In genomic region chr16:85313541-85314208, GRCh38 we compare ENCODE assay signal across 14 cellular contexts.
DNase-seq lines count a peak whose midpoint lies in the region; ATAC-seq and TF ChIP-seq lines count a peak whose summit lies in the region.
"Had no signal": no experiment of that assay in that cellular context is flagged by ENCODE, and none has a peak within 500 bp of the region (broad histone marks: within the 10 kb centered on the region; RNA-seq: fewer than 3 reads in every experiment).

No MANE protein-coding gene starts in this region.

- no peak overlapping the region for H3K4me3 ChIP-seq in Panc1 (ENCODE audit: low read depth in 2 of 2, low read length in 2 of 2)
- no peak overlapping the region for H3K4me3 ChIP-seq in skeletal muscle tissue (ENCODE audit: low read length in 3 of 3)
- H3K4me3 ChIP-seq: pancreas, SK-N-MC had no signal

- ATAC-seq in Panc1: no peak
- no peak for ATAC-seq in activated CD4-positive, alpha-beta T cell treated with anti-CD3 and anti-CD28 coated beads for 36 hours
- no peak for ATAC-seq in GM18505 (IDR thresholded peaks at IDR 0.05; ENCODE audit: unreplicated experiment)
- no peak for ATAC-seq in HG02970 (IDR thresholded peaks at IDR 0.05; ENCODE audit: low FRiP score, unreplicated experiment)
- ATAC-seq in natural killer cell: no peak
- ATAC-seq: pancreas had no signal

- H3K27me3 Mint-ChIP-seq in activated CD4-positive, alpha-beta T cell treated with anti-CD3 and anti-CD28 coated beads for 36 hours: no peaks in the 10 kb centered on the region
- H3K27me3 Mint-ChIP-seq in natural killer cell (ENCODE audit: low read depth in 2 of 2): peaks cover 9 to 17% of the 10 kb centered on the region in 2 donors
- H3K27me3 Mint-ChIP-seq: activated naive CD8-positive, alpha-beta T cell had no signal

- H3K9ac ChIP-seq in skeletal muscle tissue (ENCODE audit: low read depth in 1 of 3, low read length in 3 of 3): peak overlapping the region in 2 of 3 donors; percentile 57 to 68

- TF ChIP-seq CTCF in Panc1 (IDR thresholded peaks at IDR 0.05): no peak
- TF ChIP-seq CTCF in natural killer cell (IDR thresholded peaks at IDR 0.05): no peak

- H3K27ac ChIP-seq in Panc1 (ENCODE audit: low read length): peak overlapping the region; percentile 69
- peak overlapping the region; percentile 40 for H3K27ac ChIP-seq in skeletal muscle tissue (ENCODE audit: low read depth, low read length)
- H3K27ac ChIP-seq: HL-60, pancreas, SK-N-MC had no signal

- H3K4me1 ChIP-seq in Panc1 (ENCODE audit: control insufficient read depth, insufficient read depth, low read length): peaks cover 47% of the 10 kb centered on the region
- peaks cover 64 to 86% (median 77%) of the 10 kb centered on the region in 3 donors for H3K4me1 ChIP-seq in skeletal muscle tissue (ENCODE audit: control insufficient read depth in 3 of 3, insufficient read depth in 3 of 3, low read length in 3 of 3)

- TF ChIP-seq POLR2A in GM18505 (IDR thresholded peaks at IDR 0.05; ENCODE audit: borderline replicate concordance, extremely low read depth, insufficient read depth, insufficient read length): no peak

- in situ Hi-C loops in Panc1 (cut with HindIII; ENCODE audit: low pct_unique_long_range_greater_than_20kb, low sequenced_read_pairs): no loop called here

- CTCF ChIA-PET in Panc1 (lab: Charles Lee): no interaction called here
- CTCF ChIA-PET in activated CD4-positive, alpha-beta T cell treated with anti-CD3 and anti-CD28 coated beads for 36 hours (lab: Charles Lee): no interaction called here

- H3K9me3 ChIP-seq in Panc1 (ENCODE audit: control insufficient read depth, insufficient read depth, low read depth, low read length) (no peaks in the 10 kb centered on the region), skeletal muscle tissue (ENCODE audit: control insufficient read depth in 3 of 3, low read length in 3 of 3) (no peaks in the 10 kb centered on the region)
- H3K9me3 ChIP-seq: pancreas had no signal

- intact Hi-C loops in Panc1 (cut with micrococcal nuclease; ENCODE audit: unreplicated experiment) (no loop called here), head of caudate nucleus (cut with DNase I) (no loop called here), natural killer cell (cut with micrococcal nuclease) (no loop called here)
- intact Hi-C loops in activated CD4-positive, alpha-beta T cell treated with anti-CD3 and anti-CD28 coated beads for 36 hours (cut with DNase I, micrococcal nuclease): no loop called here

- peaks cover 26% of the 10 kb centered on the region for H3K4me1 Mint-ChIP-seq in activated CD4-positive, alpha-beta T cell treated with anti-CD3 and anti-CD28 coated beads for 36 hours
- peaks cover 12 to 37% of the 10 kb centered on the region in 2 donors for H3K4me1 Mint-ChIP-seq in natural killer cell

- BruUV-seq in Panc1 (replicated peaks; lab: Mats Ljungman, UMichigan): no TSS peak

- DNase-seq in GM03348 (ENCODE audit: low spot score) (peak; percentile 37), Panc1 (ENCODE audit: low read depth, low spot score) (no peak), head of caudate nucleus (peak in 29 of 42 donors; percentile 17 to 71 (median 51)), natural killer cell (no peak)
- DNase-seq in activated CD4-positive, alpha-beta T cell treated with anti-CD3 and anti-CD28 coated beads for 36 hours: no peak
- DNase-seq: immature natural killer cell, NCI-H2029 treated with DMSO at 0.1 percent for 48 hours had no signal

- H3K36me3 Mint-ChIP-seq in activated CD4-positive, alpha-beta T cell treated with anti-CD3 and anti-CD28 coated beads for 36 hours (ENCODE audit: low read depth): no peaks in the 10 kb centered on the region
- no peaks in the 10 kb centered on the region for H3K36me3 Mint-ChIP-seq in natural killer cell
- H3K36me3 Mint-ChIP-seq: activated naive CD8-positive, alpha-beta T cell; immature natural killer cell had no signal

- H3K27ac Mint-ChIP-seq in activated CD4-positive, alpha-beta T cell treated with anti-CD3 and anti-CD28 coated beads for 36 hours: no peak overlapping the region
- H3K27ac Mint-ChIP-seq in natural killer cell: no peak overlapping the region
- H3K27ac Mint-ChIP-seq: activated naive CD8-positive, alpha-beta T cell; immature natural killer cell had no signal

- H3K36me3 ChIP-seq in Panc1 (ENCODE audit: control insufficient read depth, insufficient read depth, low read length) (no peaks in the 10 kb centered on the region), skeletal muscle tissue (ENCODE audit: control insufficient read depth in 3 of 3, insufficient read depth in 3 of 3, low read length in 3 of 3) (no peaks in the 10 kb centered on the region)
- H3K36me3 ChIP-seq: pancreas had no signal

- H3K4me3 Mint-ChIP-seq in activated CD4-positive, alpha-beta T cell treated with anti-CD3 and anti-CD28 coated beads for 36 hours: no peak overlapping the region
- no peak overlapping the region for H3K4me3 Mint-ChIP-seq in natural killer cell
- H3K4me3 Mint-ChIP-seq: activated naive CD8-positive, alpha-beta T cell; immature natural killer cell had no signal

- H3K27me3 ChIP-seq in Panc1 (ENCODE audit: control insufficient read depth, insufficient read depth, low read length) (no peaks in the 10 kb centered on the region), skeletal muscle tissue (ENCODE audit: control insufficient read depth in 3 of 3, insufficient read depth in 3 of 3, low read length in 3 of 3) (no peaks in the 10 kb centered on the region)
- H3K27me3 ChIP-seq: pancreas had no signal

- no peaks in the 10 kb centered on the region for H3K9me3 Mint-ChIP-seq in activated CD4-positive, alpha-beta T cell treated with anti-CD3 and anti-CD28 coated beads for 36 hours (ENCODE audit: low read depth)
- no peaks in the 10 kb centered on the region for H3K9me3 Mint-ChIP-seq in natural killer cell
- H3K9me3 Mint-ChIP-seq: immature natural killer cell had no signal

- POLR2A ChIA-PET in Panc1 (lab: Charles Lee): interaction anchor here (0.7 kb wide), 1 partner anchor 88 kb away, joined by 3 read pairs; no protein-coding TSS in a partner anchor
- POLR2A ChIA-PET in activated CD4-positive, alpha-beta T cell treated with anti-CD3 and anti-CD28 coated beads for 36 hours (lab: Charles Lee): no interaction called here

Comparison
In these comparisons a context has a peak if more than half of its experiments do, and no peak if none do; other contexts are left out.
1. DNase-seq: peak in GM03348 (single experiment) and head of caudate nucleus (29 of 42); none in Panc1 (single experiment), activated CD4-positive, alpha-beta T cell treated with anti-CD3 and anti-CD28 coated beads for 36 hours (single experiment) and natural killer cell (single experiment).